Comparison of ENCODE assay signal across 7 cellular contexts in genomic region chr14:61750708-61751474, GRCh38. TPM values are rescaled to one million over a fixed set of nuclear protein-coding genes. Genes with fewer than 3 reads are reported as not detected.
DNase-seq lines count a peak whose midpoint lies in the region; ATAC-seq and TF ChIP-seq lines count a peak whose summit lies in the region.

No MANE protein-coding gene starts in this region.

- H3K36me3 ChIP-seq in endodermal cell (ENCODE audit: control insufficient read depth, insufficient read depth, low read length): peaks cover 44% of the 10 kb centered on the region

- DNase-seq in NCI-H524 (lab: John Stamatoyannopoulos, UW) (peak; percentile 77 to 96), endodermal cell (peak; percentile 86), mesothelial cell of epicardium (ENCODE audit: low spot score in 2 of 2, unreplicated experiment in 2 of 2) (peak in 1 of 2 experiments; percentile 43)
- DNase-seq in activated CD8-positive, alpha-beta memory T cell treated with anti-CD3 and anti-CD28 coated beads, Interleukin-2, amount 10 ng/mL, durations not matched to agents 7 days and 5 days: peak; percentile 91
- DNase-seq in stimulated activated CD8-positive, alpha-beta memory T cell treated with anti-CD3 and anti-CD28 coated beads, Interleukin-2, amount 100 ng/mL, for 48 hours (ENCODE audit: low read depth in 2 of 2): peak; percentile 73 to 80

- H3K4me1 ChIP-seq in endodermal cell (ENCODE audit: control insufficient read depth, insufficient read depth, low read length): peaks cover 10% of the 10 kb centered on the region

- H3K4me3 ChIP-seq in endodermal cell (ENCODE audit: low read length): peak overlapping the region; percentile 64

- CTCF ChIA-PET in activated CD8-positive, alpha-beta memory T cell treated with anti-CD3 and anti-CD28 coated beads, Interleukin-2, amount 10 ng/mL, durations not matched to agents 7 days and 5 days (lab: Charles Lee): interaction anchor here (0.9 to 3.5 kb wide), 5 partner anchors 11 to 89 kb away, joined by 3 to 18 read pairs (median 4); partner anchors contain the start of gene SNAPC1

- H3K9ac ChIP-seq in endodermal cell (ENCODE audit: extremely low read depth, low read length, poor library complexity, severe bottlenecking): no peak overlapping the region

- peak overlapping the region; percentile 97 for H3K4me3 Mint-ChIP-seq in activated CD8-positive, alpha-beta memory T cell treated with anti-CD3 and anti-CD28 coated beads, Interleukin-2, amount 10 ng/mL, durations not matched to agents 7 days and 5 days
- H3K4me3 Mint-ChIP-seq in endodermal cell (peak overlapping the region; percentile 50), mesothelial cell of epicardium (peak overlapping the region; percentile 61)

- H3K4me1 Mint-ChIP-seq in activated CD8-positive, alpha-beta memory T cell treated with anti-CD3 and anti-CD28 coated beads, Interleukin-2, amount 10 ng/mL, durations not matched to agents 7 days and 5 days: peaks cover 38% of the 10 kb centered on the region
- H3K4me1 Mint-ChIP-seq in endodermal cell (peaks cover 21% of the 10 kb centered on the region), mesothelial cell of epicardium (peaks cover 7% of the 10 kb centered on the region)

- H3K27me3 ChIP-seq in endodermal cell (ENCODE audit: control insufficient read depth, insufficient read depth, low read length, poor library complexity, severe bottlenecking): no peaks in the 10 kb centered on the region

- H3K27me3 Mint-ChIP-seq in activated CD8-positive, alpha-beta memory T cell treated with anti-CD3 and anti-CD28 coated beads, Interleukin-2, amount 10 ng/mL, durations not matched to agents 7 days and 5 days: peaks cover 6% of the 10 kb centered on the region
- no peaks in the 10 kb centered on the region for H3K27me3 Mint-ChIP-seq in endodermal cell (ENCODE audit: insufficient read depth)
- no peaks in the 10 kb centered on the region for H3K27me3 Mint-ChIP-seq in mesothelial cell of epicardium (ENCODE audit: low read depth)

- peaks cover 3% of the 10 kb centered on the region for H3K9me3 ChIP-seq in endodermal cell (ENCODE audit: control insufficient read depth, low read length)

- H3K27ac ChIP-seq in endodermal cell (ENCODE audit: low read depth, low read length): no peak overlapping the region

- 60 to 88% methylated on average over 21 to 54 of the region's 54 CpGs for WGBS in endodermal cell (ENCODE audit: insufficient coverage in 1 of 2, insufficient read length in 1 of 2), 2 experiments

- H3K36me3 Mint-ChIP-seq in activated CD8-positive, alpha-beta memory T cell treated with anti-CD3 and anti-CD28 coated beads, Interleukin-2, amount 10 ng/mL, durations not matched to agents 7 days and 5 days: peaks cover 34% of the 10 kb centered on the region
- H3K36me3 Mint-ChIP-seq in endodermal cell (ENCODE audit: low read depth) (peaks cover 21% of the 10 kb centered on the region), mesothelial cell of epicardium (peaks cover 15% of the 10 kb centered on the region)

- H3K9me3 Mint-ChIP-seq in activated CD8-positive, alpha-beta memory T cell treated with anti-CD3 and anti-CD28 coated beads, Interleukin-2, amount 10 ng/mL, durations not matched to agents 7 days and 5 days (ENCODE audit: low read depth): no peaks in the 10 kb centered on the region
- H3K9me3 Mint-ChIP-seq in endodermal cell (peaks cover 3% of the 10 kb centered on the region), mesothelial cell of epicardium (no peaks in the 10 kb centered on the region)

- ATAC-seq in GM18519 (IDR thresholded peaks at IDR 0.05; ENCODE audit: low FRiP score, unreplicated experiment) (peak; percentile 79), HG02981 (IDR thresholded peaks at IDR 0.05; ENCODE audit: unreplicated experiment) (peak; percentile 86)
- peak; percentile 97 for ATAC-seq in activated CD8-positive, alpha-beta memory T cell treated with anti-CD3 and anti-CD28 coated beads, Interleukin-2, amount 10 ng/mL, durations not matched to agents 7 days and 5 days

- H3K27ac Mint-ChIP-seq in activated CD8-positive, alpha-beta memory T cell treated with anti-CD3 and anti-CD28 coated beads, Interleukin-2, amount 10 ng/mL, durations not matched to agents 7 days and 5 days: peak overlapping the region; percentile 83
- H3K27ac Mint-ChIP-seq in endodermal cell (peak overlapping the region; percentile 23), mesothelial cell of epicardium (peak overlapping the region; percentile 77)

- TF ChIP-seq CTCF in endodermal cell (conservative IDR thresholded peaks at IDR 0.05): no peak
- TF ChIP-seq CTCF in mesothelial cell of epicardium (IDR thresholded peaks at IDR 0.05; ENCODE audit: unreplicated experiment): no peak

RNA-seq across cellular contexts. Expression of gene SNAPC1, which starts 11.3 kb away (rescaled TPM):
- total RNA-seq in activated CD8-positive, alpha-beta memory T cell treated with anti-CD3 and anti-CD28 coated beads, Interleukin-2, amount 10 ng/mL, durations not matched to agents 7 days and 5 days: 1 to 10 TPM; 5.1 to 5.8 TPM
- total RNA-seq in endodermal cell (10 to 100 TPM in 1 of 2 donors, 1 to 10 TPM in 1; 8.6 to 21.6 TPM), mesothelial cell of epicardium (6.2 to 6.6 TPM (median 6.6 TPM) in 3 replicates)
- 15.0 TPM for polyA plus RNA-seq in endodermal cell (2013, experiment 1 of 2)
- polyA plus RNA-seq in endodermal cell (2013, experiment 2 of 2): 17.8 TPM

RNA-seq across cellular contexts. Expression of gene HIF1A, which starts 55.6 kb away (rescaled TPM):
- 100 to 1,000 TPM; 134 to 158 TPM for total RNA-seq in activated CD8-positive, alpha-beta memory T cell treated with anti-CD3 and anti-CD28 coated beads, Interleukin-2, amount 10 ng/mL, durations not matched to agents 7 days and 5 days
- total RNA-seq in endodermal cell: 100 to 1,000 TPM; 201 to 227 TPM
- polyA plus RNA-seq in endodermal cell (2013, experiment 1 of 2): 166 TPM
- polyA plus RNA-seq in endodermal cell (2013, experiment 2 of 2): 178 TPM
- total RNA-seq in mesothelial cell of epicardium: 124 to 133 TPM (median 126 TPM) in 3 replicates

Comparison
In these comparisons a context has a peak if more than half of its experiments do, and no peak if none do; other contexts are left out.
1. H3K27ac Mint-ChIP-seq: peak in every context shown above with its lines; median percentile 83 in activated CD8-positive, alpha-beta memory T cell treated with anti-CD3 and anti-CD28 coated beads, Interleukin-2, amount 10 ng/mL, durations not matched to agents 7 days and 5 days; 77 in mesothelial cell of epicardium; 23 in endodermal cell.